ENCODE assay signal across 9 cellular contexts in the genomic region with DNA sequence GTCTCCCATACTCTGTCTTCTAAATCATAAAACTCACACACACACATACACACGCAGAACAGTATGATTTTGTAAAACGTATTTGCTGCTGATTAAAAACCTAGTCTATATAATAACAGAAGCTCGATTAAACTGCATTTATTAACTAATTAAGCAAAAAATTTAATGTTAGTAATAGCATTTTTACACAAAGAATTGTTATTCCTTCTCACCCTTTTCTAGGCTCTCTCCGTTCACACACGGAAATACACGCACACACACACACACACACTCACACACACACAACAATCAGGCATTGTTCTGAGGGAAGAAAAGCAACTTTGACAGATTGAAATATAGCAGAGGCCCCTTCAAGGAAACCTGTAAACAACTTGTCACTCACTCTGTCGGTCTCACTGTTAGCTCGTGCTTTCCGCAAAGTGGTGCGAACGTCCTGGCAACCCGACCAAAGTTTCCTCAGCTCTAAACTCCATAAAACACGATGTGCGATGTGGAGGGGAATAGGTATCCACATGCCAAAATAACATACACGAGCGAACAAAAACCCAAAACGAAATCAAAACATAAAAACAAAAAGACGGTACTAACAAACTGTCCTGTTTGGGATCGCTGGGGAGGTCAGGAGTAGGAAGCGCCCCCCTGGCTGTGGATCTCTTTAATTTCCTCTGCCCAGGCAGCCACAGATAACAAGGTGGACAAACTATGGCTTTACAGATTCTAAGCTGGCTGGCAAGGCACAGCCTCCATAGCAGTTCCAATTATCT. TPM values are rescaled to one million over a fixed set of nuclear protein-coding genes. Genes with fewer than 3 reads are reported as not detected.
DNase-seq lines count a peak whose midpoint lies in the region; ATAC-seq lines count a peak whose summit lies in the region.
"Had no signal": no experiment of that assay in that cellular context is flagged by ENCODE, and none has a peak within 500 bp of the region (broad histone marks: within the 10 kb centered on the region; RNA-seq: fewer than 3 reads in every experiment).

No MANE protein-coding gene starts in this region.

- H3K4ac ChIP-seq in mesendoderm (ENCODE audit: low read depth, low read length): no peak overlapping the region

- 4 to 5% methylated on average over 20 of the region's 20 CpGs for WGBS in esophagus, 2 donors
- no CpG with 5 or more reads among the region's 20 CpGs for WGBS in mesendoderm (ENCODE audit: extremely low coverage, insufficient coverage, low lambda C conversion rate)

- H3K27me3 Mint-ChIP-seq in activated T-cell treated with anti-CD3 and anti-CD28 coated beads, Interleukin-2, amount 50 U/mL, for 72 hours (ENCODE audit: low read depth): no peaks in the 10 kb centered on the region

- no peaks in the 10 kb centered on the region for H3K79me2 ChIP-seq in mesendoderm (ENCODE audit: control insufficient read depth, insufficient read depth, low read length)

- H3K4me3 ChIP-seq in esophagus (ENCODE audit: low read depth in 1 of 2, low read length in 2 of 2): peak overlapping the region; percentile 20 to 48
- peak overlapping the region; percentile 30 for H3K4me3 ChIP-seq in mesendoderm (ENCODE audit: low read length)

- H3K9ac ChIP-seq in mesendoderm (ENCODE audit: low read length): peak overlapping the region; percentile 56

- H3K9me3 ChIP-seq in esophagus (ENCODE audit: control insufficient read depth in 2 of 2, insufficient read depth in 1 of 2, low read depth in 1 of 2, low read length in 1 of 2): no peaks in the 10 kb centered on the region

- H3K27ac Mint-ChIP-seq in activated T-cell treated with anti-CD3 and anti-CD28 coated beads, Interleukin-2, amount 50 U/mL, for 72 hours: no peak overlapping the region
- H3K27ac Mint-ChIP-seq: CD4-positive, CD25-positive, alpha-beta regulatory T cell had no signal

- peak overlapping the region; percentile 89 for H3K4me2 ChIP-seq in mesendoderm (ENCODE audit: low read length)

- H3K36me3 Mint-ChIP-seq in activated T-cell treated with anti-CD3 and anti-CD28 coated beads, Interleukin-2, amount 50 U/mL, for 72 hours (ENCODE audit: insufficient read depth in 2 of 2): no peaks in the 10 kb centered on the region
- H3K36me3 Mint-ChIP-seq: CD4-positive, CD25-positive, alpha-beta regulatory T cell had no signal

- no peak overlapping the region for H3K18ac ChIP-seq in mesendoderm (ENCODE audit: low read length)

- H3K23ac ChIP-seq in mesendoderm (ENCODE audit: low read length): no peak overlapping the region

- no peak overlapping the region for H2BK120ac ChIP-seq in mesendoderm (ENCODE audit: low read depth, low read length)

- H3K36me3 ChIP-seq in esophagus (ENCODE audit: control insufficient read depth in 2 of 2, insufficient read depth in 2 of 2, low read length in 1 of 2) (no peaks in the 10 kb centered on the region), mesendoderm (ENCODE audit: control insufficient read depth, insufficient read depth, low read length) (no peaks in the 10 kb centered on the region)

- H3K4me1 ChIP-seq in esophagus (ENCODE audit: control insufficient read depth in 2 of 2, insufficient read depth in 2 of 2, low read length in 1 of 2) (peaks cover 0 to 2% of the 10 kb centered on the region in 2 donors), mesendoderm (ENCODE audit: control insufficient read depth, low read depth, low read length) (peaks cover 4% of the 10 kb centered on the region)

- intact Hi-C loops in Right ventricle myocardium inferior (cut with DNase I) (no loop called here), cardiac septum (cut with DNase I) (no loop called here)

- DNase-seq in Right ventricle myocardium inferior (ENCODE audit: missing footprints) (no peak), cardiac septum (ENCODE audit: low spot score) (no peak), mesendoderm (peak; percentile 65), UCSD-AML1 (lab: John Stamatoyannopoulos, UW; ENCODE audit: unreplicated experiment) (no peak)
- no peak for DNase-seq in activated T-cell treated with anti-CD3 and anti-CD28 coated beads, Interleukin-2, amount 50 U/mL, for 72 hours
- DNase-seq: CD4-positive, CD25-positive, alpha-beta regulatory T cell had no signal

- ATAC-seq in Right ventricle myocardium inferior (peak; percentile 51), GM18502 (IDR thresholded peaks at IDR 0.05; ENCODE audit: poor library complexity, unreplicated experiment) (no peak), HG03196 (IDR thresholded peaks at IDR 0.05; ENCODE audit: unreplicated experiment) (no peak)
- no peak for ATAC-seq in activated T-cell treated with anti-CD3 and anti-CD28 coated beads, Interleukin-2, amount 50 U/mL, for 72 hours (replicated peaks in 1 of 2)

- no peak overlapping the region for H3K27ac ChIP-seq in esophagus (ENCODE audit: low read depth in 2 of 2, low read length in 1 of 2)
- peak overlapping the region; percentile 42 for H3K27ac ChIP-seq in mesendoderm (ENCODE audit: low read depth, low read length)

- no peaks in the 10 kb centered on the region for H3K4me1 Mint-ChIP-seq in activated T-cell treated with anti-CD3 and anti-CD28 coated beads, Interleukin-2, amount 50 U/mL, for 72 hours (ENCODE audit: low read depth)
- H3K4me1 Mint-ChIP-seq: CD4-positive, CD25-positive, alpha-beta regulatory T cell had no signal

- no peak overlapping the region for H4K8ac ChIP-seq in mesendoderm (ENCODE audit: low read depth, low read length)

- H3K56ac ChIP-seq in mesendoderm (ENCODE audit: low read length): peak overlapping the region; percentile 82

- H3K27me3 ChIP-seq in esophagus (ENCODE audit: control insufficient read depth in 1 of 2, insufficient read depth in 2 of 2, low read length in 2 of 2): no peaks in the 10 kb centered on the region
- H3K27me3 ChIP-seq in mesendoderm (ENCODE audit: insufficient read depth, low read length, poor library complexity): no peaks in the 10 kb centered on the region

- H2BK15ac ChIP-seq in mesendoderm (replicated peaks; ENCODE audit: low read depth): no peak overlapping the region

- no peak overlapping the region for H4K5ac ChIP-seq in mesendoderm (ENCODE audit: low read length)

- no peak overlapping the region for H2AK5ac ChIP-seq in mesendoderm (ENCODE audit: low read length)

- no peak overlapping the region for H2BK5ac ChIP-seq in mesendoderm (ENCODE audit: low read length)

- no peak overlapping the region for H3K4me3 Mint-ChIP-seq in activated T-cell treated with anti-CD3 and anti-CD28 coated beads, Interleukin-2, amount 50 U/mL, for 72 hours
- H3K4me3 Mint-ChIP-seq: CD4-positive, CD25-positive, alpha-beta regulatory T cell had no signal

- H3K9me3 Mint-ChIP-seq in activated T-cell treated with anti-CD3 and anti-CD28 coated beads, Interleukin-2, amount 50 U/mL, for 72 hours: no peaks in the 10 kb centered on the region

- H3K79me1 ChIP-seq in mesendoderm (ENCODE audit: low read length): no peaks in the 10 kb centered on the region

RNA-seq across cellular contexts. Expression of gene SOX5, which starts 0.7 kb away (rescaled TPM):
- total RNA-seq in Right ventricle myocardium inferior: 3.2 TPM
- total RNA-seq in cardiac septum: 2.2 TPM
- polyA plus RNA-seq in esophagus: under 1 TPM; 0.24 to 0.33 TPM
- 0.97 TPM for polyA plus RNA-seq in mesendoderm (2013, experiment 1 of 2)
- polyA plus RNA-seq in mesendoderm (2013, experiment 2 of 2): 1.1 TPM
- 1 to 10 TPM; 1.7 to 2.5 TPM for total RNA-seq in activated T-cell treated with anti-CD3 and anti-CD28 coated beads, Interleukin-2, amount 50 U/mL, for 72 hours
- total RNA-seq: CD4-positive, CD25-positive, alpha-beta regulatory T cell had no signal
- polyA plus RNA-seq: CD4-positive, CD25-positive, alpha-beta regulatory T cell had no signal
